In the genomic region with DNA sequence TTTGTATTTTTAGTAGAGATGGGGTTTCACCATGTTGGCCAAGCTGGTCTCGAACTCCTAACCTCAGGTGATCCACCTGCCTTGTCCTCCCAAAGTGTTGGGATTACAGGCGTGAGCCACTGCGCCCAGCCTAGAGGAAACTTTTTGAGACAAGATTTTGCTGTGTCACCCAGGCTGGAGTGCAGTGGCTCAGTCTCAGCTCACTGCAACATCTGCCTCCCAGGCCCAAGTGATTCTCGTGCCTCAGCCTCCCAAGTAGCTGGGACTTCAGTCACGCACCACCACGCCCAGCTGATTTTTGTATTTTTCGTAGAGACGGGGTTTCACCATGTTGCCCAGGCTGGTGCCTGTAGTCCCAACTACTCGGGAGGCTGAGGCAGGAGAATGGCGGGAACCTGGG, we compare ENCODE assay signal across 1 cellular context. TPM values are rescaled to one million over a fixed set of nuclear protein-coding genes. Genes with fewer than 3 reads are reported as not detected.
"Had no signal": no experiment of that assay in that cellular context is flagged by ENCODE, and none has a peak within 500 bp of the region (broad histone marks: within the 10 kb centered on the region; RNA-seq: fewer than 3 reads in every experiment).

No MANE protein-coding gene starts in this region.

RNA-seq across cellular contexts. Expression of gene SHISA4, which starts 49.6 kb away (rescaled TPM):
- total RNA-seq: GM12878 had no signal
